ENCODE assay signal across 25 cellular contexts in genomic region chr10:48484911-48485310, GRCh38.
DNase-seq lines count a peak whose midpoint lies in the region; ATAC-seq, FAIRE-seq and TF ChIP-seq lines count a peak whose summit lies in the region.
"Had no signal": no experiment of that assay in that cellular context is flagged by ENCODE, and none has a peak within 500 bp of the region (broad histone marks: within the 10 kb centered on the region; RNA-seq: fewer than 3 reads in every experiment).

No MANE protein-coding gene starts in this region.

- peaks cover 2 to 5% of the 10 kb centered on the region in 2 donors for H3K27me3 Mint-ChIP-seq in CD8-positive, alpha-beta memory T cell

- H3K27me3 ChIP-seq in CD8-positive, alpha-beta memory T cell (ENCODE audit: insufficient read depth, low read length, poor library complexity, severe bottlenecking): no peaks in the 10 kb centered on the region
- H3K27me3 ChIP-seq in HepG2 (ENCODE audit: control insufficient read depth in 1 of 2, insufficient read depth in 2 of 2, low read length in 2 of 2) (peaks cover 0 to 12% of the 10 kb centered on the region in 2 experiments; a peak in 2 of 5 replicates), osteoblast (ENCODE audit: insufficient read depth, low read length) (no peaks in the 10 kb centered on the region), adrenal gland (peaks cover 3% of the 10 kb centered on the region)
- H3K27me3 ChIP-seq: BLaER1 had no signal

- no TSS peak for BruUV-seq in HepG2 (replicated peaks; lab: Mats Ljungman, UMichigan)

- CTCF ChIA-PET in CD8-positive, alpha-beta memory T cell (lab: Charles Lee): no interaction called here
- CTCF ChIA-PET in HepG2 (lab: Yijun Ruan, JAX; ENCODE audit: low intra/inter-chr PET ratio, low total read pairs): no interaction called here

- H2AFZ ChIP-seq in HepG2 (ENCODE audit: low read length) (no peak overlapping the region), osteoblast (ENCODE audit: low read length) (no peak overlapping the region)
- H2AFZ ChIP-seq: GM23248 had no signal

- H3K4me2 ChIP-seq in HepG2 (ENCODE audit: low read depth, low read length): no peak overlapping the region
- no peak overlapping the region for H3K4me2 ChIP-seq in osteoblast (ENCODE audit: insufficient read depth, low read length)
- H3K4me2 ChIP-seq: BLaER1 had no signal

- H3K79me2 ChIP-seq in HepG2 (ENCODE audit: insufficient read depth, low read length) (no peaks in the 10 kb centered on the region), osteoblast (ENCODE audit: insufficient read depth, low read length) (peaks cover 85% of the 10 kb centered on the region)

- no peaks in the 10 kb centered on the region for H3K9me3 ChIP-seq in CD8-positive, alpha-beta memory T cell (ENCODE audit: low read length)
- H3K9me3 ChIP-seq in HepG2 (ENCODE audit: low read length) (no peaks in the 10 kb centered on the region), osteoblast (ENCODE audit: low read depth, low read length) (no peaks in the 10 kb centered on the region), adrenal gland (replicated peaks in 1 of 3) (no peaks in the 10 kb centered on the region)
- H3K9me3 ChIP-seq: BLaER1 had no signal

- under 1% methylated on average over 3 of the region's 3 CpGs for WGBS in HepG2 (ENCODE audit: low lambda C conversion rate)
- WGBS in adrenal gland, 4 donors: 70 to 87% (median 78%) methylated on average over 3 of the region's 3 CpGs

- peaks cover 0 to 1% (median 0%) of the 10 kb centered on the region in 5 donors for H3K9me3 Mint-ChIP-seq in CD8-positive, alpha-beta memory T cell
- H3K9me3 Mint-ChIP-seq: CD4-positive, CD25-positive, alpha-beta regulatory T cell; CD8-positive, alpha-beta T cell; H9 had no signal

- H3K4me3 ChIP-seq in CD8-positive, alpha-beta memory T cell (ENCODE audit: low read length): no peak overlapping the region
- H3K4me3 ChIP-seq in HepG2 (replicated peaks in 1 of 3; ENCODE audit: insufficient read depth in 1 of 3, low read depth in 2 of 3, low read length in 3 of 3) (no peak overlapping the region), osteoblast (ENCODE audit: insufficient read depth, low read length) (no peak overlapping the region), adrenal gland (no peak overlapping the region)
- H3K4me3 ChIP-seq: BLaER1, GM23248 had no signal

- in situ Hi-C loops in HepG2 (cut with HindIII; ENCODE audit: extremely low pct_ligation_motif_present, low pct_unique_long_range_greater_than_20kb): no loop called here

- intact Hi-C loops in HepG2 (cut with micrococcal nuclease; ENCODE audit: unreplicated experiment) (no loop called here), adrenal gland (cut with DNase I) (no loop called here)

- peak; percentile 67 for ATAC-seq in HepG2
- ATAC-seq: CD8-positive, alpha-beta T cell; HCT116 had no signal

- no peaks in the 10 kb centered on the region for H3K4me1 ChIP-seq in CD8-positive, alpha-beta memory T cell (ENCODE audit: insufficient read depth, low read length)
- H3K4me1 ChIP-seq in HepG2 (ENCODE audit: insufficient read depth, low read length): peaks cover 10% of the 10 kb centered on the region
- H3K4me1 ChIP-seq in osteoblast (ENCODE audit: insufficient read depth, low read length): no peaks in the 10 kb centered on the region
- H3K4me1 ChIP-seq in adrenal gland (replicated peaks in 1 of 2): no peaks in the 10 kb centered on the region

- no peaks in the 10 kb centered on the region for H3K4me1 Mint-ChIP-seq in CD8-positive, alpha-beta memory T cell
- H3K4me1 Mint-ChIP-seq: B cell; CD4-positive, CD25-positive, alpha-beta regulatory T cell had no signal

- no peaks in the 10 kb centered on the region for H4K20me1 ChIP-seq in HepG2 (ENCODE audit: insufficient read depth, low read length)
- H4K20me1 ChIP-seq in osteoblast (ENCODE audit: insufficient read depth, low read length): peaks cover 9% of the 10 kb centered on the region
- H4K20me1 ChIP-seq: BLaER1 had no signal

- no peak for TF ChIP-seq POLR2A in HepG2 (IDR thresholded peaks at IDR 0.05; ENCODE audit: insufficient read depth in 1 of 2, low read depth in 2 of 2, low read length in 2 of 2)
- no peak for TF ChIP-seq POLR2A in adrenal gland (IDR thresholded peaks at IDR 0.05)
- TF ChIP-seq POLR2A in GM12891 (IDR thresholded peaks at IDR 0.05; ENCODE audit: low read depth, low read length): no peak

- TF ChIP-seq EP300 in HepG2 (IDR thresholded peaks at IDR 0.05; ENCODE audit: low read depth in 2 of 2, low read length in 2 of 2) (no peak), HepG2 (CRISPR knock-in tag; IDR thresholded peaks at IDR 0.05; ENCODE audit: borderline replicate concordance) (no peak)

- POLR2A ChIA-PET in CD8-positive, alpha-beta memory T cell (lab: Charles Lee): no interaction called here
- POLR2A ChIA-PET in HepG2 (lab: Yijun Ruan, JAX): no interaction called here

- no peak overlapping the region for H3K4me3 Mint-ChIP-seq in CD8-positive, alpha-beta memory T cell
- H3K4me3 Mint-ChIP-seq: B cell; CD4-positive, CD25-positive, alpha-beta regulatory T cell; CD8-positive, alpha-beta T cell; H9 had no signal

- H3K27ac ChIP-seq in CD8-positive, alpha-beta memory T cell (ENCODE audit: low read depth, low read length): peak overlapping the region; percentile 5
- no peak overlapping the region for H3K27ac ChIP-seq in HepG2 (ENCODE audit: extremely low read length, insufficient read depth, low read length)
- no peak overlapping the region for H3K27ac ChIP-seq in osteoblast (ENCODE audit: low read depth, low read length)
- H3K27ac ChIP-seq in adrenal gland: no peak overlapping the region
- H3K27ac ChIP-seq: 22Rv1, BLaER1, C4-2B, GM23248 had no signal

- no peaks in the 10 kb centered on the region for H3K36me3 ChIP-seq in CD8-positive, alpha-beta memory T cell (ENCODE audit: insufficient read depth, low read length)
- H3K36me3 ChIP-seq in HepG2 (replicated peaks in 1 of 2; ENCODE audit: control insufficient read depth in 1 of 2, insufficient read depth in 2 of 2, low read length in 2 of 2): no peaks in the 10 kb centered on the region
- peaks cover 6% of the 10 kb centered on the region for H3K36me3 ChIP-seq in osteoblast (ENCODE audit: insufficient read depth, low read length)
- no peaks in the 10 kb centered on the region for H3K36me3 ChIP-seq in adrenal gland (replicated peaks in 1 of 2)
- H3K36me3 ChIP-seq: BLaER1 had no signal

- DNase-seq in CD8-positive, alpha-beta memory T cell: no peak
- DNase-seq in OCI-M1 (lab: John Stamatoyannopoulos, UW) (peak; percentile 57), HepG2 (ENCODE audit: low spot score) (peak; percentile 11), osteoblast (ENCODE audit: insufficient read length, low spot score, missing footprints) (peak; percentile 68), adrenal gland (no peak), hypothalamus (lab: John Stamatoyannopoulos, UW) (no peak), GM12891 (ENCODE audit: insufficient read length, low spot score) (no peak), NCI-H1436 treated with DMSO at 0.1 percent for 48 hours (lab: John Stamatoyannopoulos, UW) (no peak)
- DNase-seq: CD4-positive, CD25-positive, alpha-beta regulatory T cell; CD8-positive, alpha-beta T cell; DMS 273 treated with DMSO at 0.1 percent for 48 hours; DMS79 treated with DMSO at 0.1 percent for 48 hours; GF-D8; GM23248; H9 had no signal

- H3K9ac ChIP-seq in HepG2 (ENCODE audit: insufficient read depth, low read depth, low read length): no peak overlapping the region
- H3K9ac ChIP-seq: BLaER1, GM23248 had no signal

- H3K27ac Mint-ChIP-seq in CD8-positive, alpha-beta memory T cell: no peak overlapping the region
- H3K27ac Mint-ChIP-seq: B cell; CD4-positive, CD25-positive, alpha-beta regulatory T cell; CD8-positive, alpha-beta T cell; H9 had no signal

- TF ChIP-seq CTCF in HepG2 (CRISPR knock-in tag; IDR thresholded peaks at IDR 0.05) (no peak), osteoblast (IDR thresholded peaks at IDR 0.05; ENCODE audit: extremely low read depth, low read depth, low read length) (no peak), adrenal gland (IDR thresholded peaks at IDR 0.05) (no peak)

- no peak for TF ChIP-seq RAD21 in HepG2 (CRISPR knock-in tag; IDR thresholded peaks at IDR 0.05)

- no peaks in the 10 kb centered on the region for H3K36me3 Mint-ChIP-seq in CD8-positive, alpha-beta memory T cell
- H3K36me3 Mint-ChIP-seq: CD4-positive, CD25-positive, alpha-beta regulatory T cell; CD8-positive, alpha-beta T cell had no signal

- FAIRE-seq in HepG2 (lab: Jason Lieb, UNC) (no peak), GM12891 (lab: Jason Lieb, UNC) (no peak)
- FAIRE-seq: A204.1, D721Med, GM12892, GM19239, H1 had no signal

TF ChIP-seq in HepG2, 621 proteins besides CTCF, POLR2A, EP300 and RAD21 (continues in another document):
- TF ChIP-seq HNF4A (CRISPR knock-in tag; IDR thresholded peaks at IDR 0.05) (peak; percentile 23; the same call in 1 of the 2 replicates), CBX1 (IDR thresholded peaks at IDR 0.05; ENCODE audit: low read depth) (no peak), MXI1 (IDR thresholded peaks at IDR 0.05; ENCODE audit: borderline replicate concordance, low read depth, low read length) (no peak), FOXP1 (IDR thresholded peaks at IDR 0.05) (no peak), FOXP1 (CRISPR knock-in tag; IDR thresholded peaks at IDR 0.05) (peak; percentile 52), BHLHE40 (IDR thresholded peaks at IDR 0.05; ENCODE audit: low read length) (no peak), RXRB (CRISPR knock-in tag; IDR thresholded peaks at IDR 0.05; ENCODE audit: borderline replicate concordance) (peak; percentile 47; the same call in 1 of the 2 replicates), RARA (CRISPR knock-in tag; IDR thresholded peaks at IDR 0.05) (peak; percentile 81), MXD4 (CRISPR knock-in tag; IDR thresholded peaks at IDR 0.05) (no peak), SOX5 (CRISPR knock-in tag; IDR thresholded peaks at IDR 0.05; ENCODE audit: borderline replicate concordance) (peak; percentile 28; the same call in 1 of the 2 replicates)

TF ChIP-seq in GM12891, 5 proteins besides CTCF, POLR2A, EP300 and RAD21:
- TF ChIP-seq POLR2AphosphoS5 (IDR thresholded peaks at IDR 0.05; ENCODE audit: low read depth, low read length) (no peak), POU2F2 (IDR thresholded peaks at IDR 0.05; ENCODE audit: low read depth, low read length) (no peak), TAF1 (IDR thresholded peaks at IDR 0.05; ENCODE audit: low read depth, low read length) (no peak), SPI1 (IDR thresholded peaks at IDR 0.05; ENCODE audit: low read depth, low read length) (no peak), PAX5 (IDR thresholded peaks at IDR 0.05; ENCODE audit: insufficient read depth, low read length, severe bottlenecking) (no peak)

Comparison
In these comparisons a context has a peak if more than half of its experiments do, and no peak if none do; other contexts are left out.
1. DNase-seq: peak in OCI-M1 (single experiment), HepG2 (single experiment) and osteoblast (single experiment); none in CD8-positive, alpha-beta memory T cell (0 of 5), adrenal gland (0 of 7), hypothalamus (0 of 51), GM12891 (single experiment) and NCI-H1436 treated with DMSO at 0.1 percent for 48 hours (single experiment).